16 cellular contexts compared by ENCODE assay signal in genomic region chr3:161233557-161233956, GRCh38. TPM values are rescaled to one million over a fixed set of nuclear protein-coding genes. Genes with fewer than 3 reads are reported as not detected.
DNase-seq lines count a peak whose midpoint lies in the region; ATAC-seq, FAIRE-seq and TF ChIP-seq lines count a peak whose summit lies in the region.
"Had no signal": no experiment of that assay in that cellular context is flagged by ENCODE, and none has a peak within 500 bp of the region (broad histone marks: within the 10 kb centered on the region; RNA-seq: fewer than 3 reads in every experiment).

No MANE protein-coding gene starts in this region.

- peaks cover 17% of the 10 kb centered on the region for H4K20me1 ChIP-seq in IMR-90 (ENCODE audit: insufficient read depth, low read length)

- H3K4me1 ChIP-seq in IMR-90 (ENCODE audit: control insufficient read depth, insufficient read depth, low read length): no peaks in the 10 kb centered on the region
- H3K4me1 ChIP-seq: Caco-2 had no signal

- peaks cover 8% of the 10 kb centered on the region for H3K4me1 Mint-ChIP-seq in activated naive CD8-positive, alpha-beta T cell treated with anti-CD3 and anti-CD28 coated beads for 36 hours
- H3K4me1 Mint-ChIP-seq: CD14-positive monocyte, GM23338, H9 had no signal

- H4K8ac ChIP-seq in IMR-90 (ENCODE audit: low read depth in 2 of 2, low read length in 2 of 2): no peak overlapping the region

- peaks cover 3% of the 10 kb centered on the region; the same call in 1 of the 2 replicates for H3K9me1 ChIP-seq in IMR-90 (ENCODE audit: insufficient read depth, low read length)

- H3K9ac ChIP-seq in IMR-90 (ENCODE audit: low read depth, low read length): no peak overlapping the region

- BruUV-seq in IMR-90 (replicated peaks; lab: Mats Ljungman, UMichigan): no TSS peak

- peak; percentile 41 for FAIRE-seq in D721Med (lab: Jason Lieb, UNC)
- FAIRE-seq: GM12878, GM18507 had no signal

- TF ChIP-seq RAD21 in IMR-90 (IDR thresholded peaks at IDR 0.05; ENCODE audit: low read length): no peak

- H3K18ac ChIP-seq in IMR-90 (ENCODE audit: low read depth, low read length): no peak overlapping the region

- CTCF ChIA-PET in IMR-90 (lab: Yijun Ruan, JAX): interaction anchor here (0.7 kb wide), 1 partner anchor 1000 kb away, joined by 3 read pairs; no protein-coding TSS in a partner anchor

- H2BK5ac ChIP-seq in IMR-90 (ENCODE audit: low read depth, low read length, poor library complexity, severe bottlenecking): peak overlapping the region; percentile 29

- no peak overlapping the region for H3K27ac ChIP-seq in IMR-90 (ENCODE audit: insufficient read depth, low read length)

- no peaks in the 10 kb centered on the region for H3K27me3 Mint-ChIP-seq in activated naive CD8-positive, alpha-beta T cell treated with anti-CD3 and anti-CD28 coated beads for 36 hours
- H3K27me3 Mint-ChIP-seq: CD8-positive, alpha-beta memory T cell had no signal

- H2AK5ac ChIP-seq in IMR-90 (ENCODE audit: low read depth, low read length): no peak overlapping the region

- H3K9me3 ChIP-seq in IMR-90 (ENCODE audit: control insufficient read depth, insufficient read depth, low read length): no peaks in the 10 kb centered on the region
- H3K9me3 ChIP-seq: Caco-2 had no signal

- intact Hi-C loops in IMR-90 (cut with micrococcal nuclease): no loop called here
- intact Hi-C loops in left colon (cut with DNase I, micrococcal nuclease): no loop called here

- POLR2A ChIA-PET in IMR-90 (lab: Charles Lee; ENCODE audit: unreplicated experiment): no interaction called here

- no peaks in the 10 kb centered on the region for H3K9me3 Mint-ChIP-seq in activated naive CD8-positive, alpha-beta T cell treated with anti-CD3 and anti-CD28 coated beads for 36 hours
- H3K9me3 Mint-ChIP-seq: CD14-positive monocyte; CD8-positive, alpha-beta memory T cell; GM23338; H9 had no signal

- dilution Hi-C loops in IMR-90 (cut with HindIII; ENCODE audit: low sequenced_read_pairs, unreplicated experiment): no loop called here

- TF ChIP-seq CTCF in D721Med (IDR thresholded peaks at IDR 0.05; ENCODE audit: insufficient read depth, missing control alignments) (no peak), IMR-90 (conservative IDR thresholded peaks at IDR 0.05; ENCODE audit: low read depth, low read length) (no peak), choroid plexus epithelial cell (conservative IDR thresholded peaks at IDR 0.05; ENCODE audit: low read depth, low read length) (no peak)

- H2AK9ac ChIP-seq in IMR-90 (replicated peaks; ENCODE audit: low read depth, low read length, poor library complexity): no peak overlapping the region

- H3K27me3 ChIP-seq in IMR-90 (ENCODE audit: control insufficient read depth, insufficient read depth, low read length): no peaks in the 10 kb centered on the region

- H3K23ac ChIP-seq in IMR-90 (ENCODE audit: low read depth, low read length): no peak overlapping the region

- H3K14ac ChIP-seq in IMR-90 (replicated peaks; ENCODE audit: low read depth, low read length): no peak overlapping the region

- ATAC-seq in IMR-90 (ENCODE audit: low read depth) (peak; percentile 32), SK-N-SH treated with all-trans-retinoic acid at 6 μM for 48 hours (no peak), left colon (no peak)
- ATAC-seq: GM12878, GM23338 had no signal

- no peak overlapping the region for H3K27ac Mint-ChIP-seq in activated naive CD8-positive, alpha-beta T cell treated with anti-CD3 and anti-CD28 coated beads for 36 hours
- H3K27ac Mint-ChIP-seq: CD14-positive monocyte; CD8-positive, alpha-beta memory T cell had no signal

- no peak overlapping the region for H3K4ac ChIP-seq in IMR-90 (ENCODE audit: low read depth, low read length)

- no peak overlapping the region for H2BK120ac ChIP-seq in IMR-90 (ENCODE audit: low read depth, low read length)

- peaks cover 23 to 44% of the 10 kb centered on the region in 2 experiments for H3K79me1 ChIP-seq in IMR-90 (ENCODE audit: low read depth in 1 of 2, low read length in 2 of 2)

- in situ Hi-C loops in IMR-90 (cut with MboI; ENCODE audit: low sequenced_read_pairs): no loop called here

- H4K91ac ChIP-seq in IMR-90 (ENCODE audit: insufficient read depth, low read depth, low read length): no peak overlapping the region

- no peak for DNase-seq in D721Med (ENCODE audit: insufficient read length, low spot score)
- peak; percentile 63 for DNase-seq in IMR-90
- DNase-seq in choroid plexus epithelial cell (ENCODE audit: low read depth): peak; percentile 41
- peak; percentile 58 for DNase-seq in iris pigment epithelial cell (ENCODE audit: low read depth)
- DNase-seq in activated naive CD8-positive, alpha-beta T cell treated with anti-CD3 and anti-CD28 coated beads for 36 hours: no peak
- no peak for DNase-seq in foreskin melanocyte
- no peak for DNase-seq in left colon
- DNase-seq: Caco-2; CD8-positive, alpha-beta memory T cell; DMS53; H9 had no signal

- peaks cover 22% of the 10 kb centered on the region for H3K36me3 Mint-ChIP-seq in activated naive CD8-positive, alpha-beta T cell treated with anti-CD3 and anti-CD28 coated beads for 36 hours

- no peak overlapping the region for H2BK20ac ChIP-seq in IMR-90 (ENCODE audit: low read depth, low read length)

- peaks cover 31% of the 10 kb centered on the region for H3K36me3 ChIP-seq in IMR-90 (ENCODE audit: control insufficient read depth, insufficient read depth, low read length)

- H3K4me2 ChIP-seq in IMR-90 (ENCODE audit: low read depth, low read length): no peak overlapping the region
- H3K4me2 ChIP-seq: GM23338 had no signal

- H2AFZ ChIP-seq in IMR-90 (replicated peaks; ENCODE audit: low read length, poor library complexity): no peak overlapping the region
- H2AFZ ChIP-seq: GM23338 had no signal

- H4K5ac ChIP-seq in IMR-90 (ENCODE audit: low read depth, low read length): no peak overlapping the region

- WGBS in IMR-90 (ENCODE audit: extremely low coverage in 2 of 2, insufficient read length in 1 of 2), 2 experiments: no CpG with 5 or more reads among the region's 1 CpG

- no peak for TF ChIP-seq POLR2A in IMR-90 (IDR thresholded peaks at IDR 0.05; ENCODE audit: low read depth, low read length)

- no peak overlapping the region for H3K4me3 Mint-ChIP-seq in activated naive CD8-positive, alpha-beta T cell treated with anti-CD3 and anti-CD28 coated beads for 36 hours
- H3K4me3 Mint-ChIP-seq: CD14-positive monocyte; CD8-positive, alpha-beta memory T cell; GM23338; H9 had no signal

- H3K56ac ChIP-seq in IMR-90 (ENCODE audit: extremely low read depth, insufficient read depth, low read length): no peak overlapping the region

- no peak overlapping the region for H2BK15ac ChIP-seq in IMR-90 (ENCODE audit: low read depth, low read length)

- H3K4me3 ChIP-seq in IMR-90 (ENCODE audit: insufficient read depth, low read depth, low read length) (no peak overlapping the region), choroid plexus epithelial cell (ENCODE audit: low read depth, low read length) (no peak overlapping the region)
- H3K4me3 ChIP-seq: GM12878, GM23338 had no signal

TF ChIP-seq in IMR-90, 13 proteins besides CTCF, POLR2A, EP300 and RAD21:
- TF ChIP-seq NFE2L2 (IDR thresholded peaks at IDR 0.05; ENCODE audit: low read depth, low read length) (peak; percentile 41; the same call in 1 of the 2 replicates), RCOR1 (IDR thresholded peaks at IDR 0.05; ENCODE audit: insufficient replicate concordance, low read length) (no peak)

TF ChIP-seq in SK-N-SH treated with all-trans-retinoic acid at 6 μM for 48 hours, 23 proteins besides CTCF, POLR2A, EP300 and RAD21 (continues in another document):
- TF ChIP-seq POU6F1 (CRISPR knock-in tag; IDR thresholded peaks at IDR 0.05; ENCODE audit: borderline replicate concordance, low read depth): no peak
- no peak for TF ChIP-seq PPARA (CRISPR knock-in tag; IDR thresholded peaks at IDR 0.05; ENCODE audit: borderline replicate concordance)
- TF ChIP-seq CSRNP3 (CRISPR knock-in tag; IDR thresholded peaks at IDR 0.05): no peak
- no peak for TF ChIP-seq SNAI2 (CRISPR knock-in tag; IDR thresholded peaks at IDR 0.05)
- no peak for TF ChIP-seq GLIS3 (CRISPR knock-in tag; IDR thresholded peaks at IDR 0.05)

RNA-seq across cellular contexts. Expression of gene NMD3, which starts 12.4 kb away (rescaled TPM):
- total RNA-seq in IMR-90 (2012; rRNA removed): 95.0 and 103 TPM in 2 replicates
- 26.5 and 33.8 TPM in 2 replicates for polyA plus RNA-seq in IMR-90 (2012; rRNA removed)
- 5.9 and 6.4 TPM in 2 replicates for polyA plus RNA-seq in IMR-90 (2012; cell fraction: cytosol; rRNA removed)
- 5.1 and 23.1 TPM in 2 replicates for polyA plus RNA-seq in IMR-90 (2012; cell fraction: nucleus; rRNA removed; ENCODE audit: low replicate concordance)
- 10 to 100 TPM; 89.3 to 97.7 TPM for total RNA-seq in activated naive CD8-positive, alpha-beta T cell treated with anti-CD3 and anti-CD28 coated beads for 36 hours
- 10 to 100 TPM; 33.5 to 34.4 TPM for total RNA-seq in left colon

Comparison
In these comparisons a context has a peak if more than half of its experiments do, and no peak if none do; other contexts are left out.
1. DNase-seq: peak in IMR-90 (single experiment), choroid plexus epithelial cell (single experiment) and iris pigment epithelial cell (single experiment); none in D721Med (single experiment), activated naive CD8-positive, alpha-beta T cell treated with anti-CD3 and anti-CD28 coated beads for 36 hours (single experiment), foreskin melanocyte (single experiment) and left colon (0 of 2).